In the genomic region with DNA sequence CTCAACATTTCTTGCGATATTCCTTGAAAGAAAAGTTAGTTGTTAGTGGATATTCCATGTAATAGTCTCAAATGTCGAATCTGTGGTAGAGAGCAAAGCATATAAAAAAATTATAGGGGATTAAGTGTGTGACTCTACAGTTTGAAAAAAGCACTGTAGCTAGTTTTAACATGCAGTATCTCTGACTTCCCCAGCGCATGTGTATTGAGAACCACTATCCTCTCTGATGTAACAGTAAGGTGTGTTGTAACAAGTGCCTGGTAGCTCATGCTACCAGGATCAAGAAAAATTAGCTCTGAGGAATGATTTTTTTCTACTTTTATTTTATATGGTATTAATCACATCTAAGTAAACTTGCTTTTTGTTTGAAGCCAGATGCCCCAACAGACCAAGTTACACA, we compare ENCODE assay signal across 21 cellular contexts.
"Had no signal": no experiment of that assay in that cellular context is flagged by ENCODE, and none has a peak within 500 bp of the region (broad histone marks: within the 10 kb centered on the region; RNA-seq: fewer than 3 reads in every experiment).

No MANE protein-coding gene starts in this region.

- ATAC-seq: K562 had no signal

- H3K4me1 ChIP-seq: SJCRH30 had no signal

- H3K4me3 ChIP-seq: K562, SJCRH30 had no signal

- H3K27me3 ChIP-seq: SJCRH30 had no signal

- DNase-seq: Kasumi-1, MM.1S, NCI-H1092 treated with DMSO at 0.1 percent for 48 hours, NCI-H1436, NCI-H187, NCI-H2029, NCI-H2081 treated with DMSO at 0.1 percent for 48 hours, NCI-H2171, NCI-H226, NCI-H446, NCI-H510A, NCI-H524 treated with DMSO at 0.1 percent for 48 hours, NCI-H69, NCI-H774, OCI-M1, RPMI8226, SHP77, SJCRH30 had no signal

- H3K27ac ChIP-seq: HL-60, KMS-11, SJCRH30 had no signal
